24 cellular contexts compared by ENCODE assay signal in the genomic region with DNA sequence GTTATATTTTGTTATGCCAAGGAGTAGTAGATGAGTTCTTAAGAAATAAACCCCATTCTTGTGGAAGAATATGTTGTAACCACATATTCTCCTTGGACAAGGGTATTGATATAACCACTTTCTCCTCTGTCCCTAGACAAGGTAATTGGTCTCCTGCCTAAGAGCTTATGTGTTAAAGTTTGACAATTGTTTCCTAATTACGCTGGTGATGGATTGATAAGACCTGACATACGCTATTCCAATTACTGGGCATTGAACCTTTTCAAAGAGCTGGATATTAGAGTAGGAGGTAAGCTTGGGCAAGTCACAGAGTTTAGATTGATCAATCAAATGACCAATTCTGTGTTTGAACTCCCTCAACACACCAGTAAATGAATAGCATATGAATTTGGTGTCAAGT.
DNase-seq lines count a peak whose midpoint lies in the region; ATAC-seq and TF ChIP-seq lines count a peak whose summit lies in the region.
"Had no signal": no experiment of that assay in that cellular context is flagged by ENCODE, and none has a peak within 500 bp of the region (broad histone marks: within the 10 kb centered on the region; RNA-seq: fewer than 3 reads in every experiment).

No MANE protein-coding gene starts in this region.

- no peak overlapping the region for H3K4me3 Mint-ChIP-seq in natural killer cell treated with Interleukin-12 subunit alpha and Interleukin-12 subunit beta and Interleukin-15 and Interleukin-18, amount 100 ng/mL, for 72 hours
- H3K4me3 Mint-ChIP-seq: CD14-positive monocyte; CD4-positive, alpha-beta memory T cell; CD4-positive, CD25-positive, alpha-beta regulatory T cell; CD8-positive, alpha-beta memory T cell had no signal

- H3K9me3 Mint-ChIP-seq in natural killer cell treated with Interleukin-12 subunit alpha and Interleukin-12 subunit beta and Interleukin-15 and Interleukin-18, amount 100 ng/mL, for 72 hours = no peaks in the 10 kb centered on the region
- H3K9me3 Mint-ChIP-seq: CD8-positive, alpha-beta memory T cell had no signal

- H3K4me3 ChIP-seq in adipocyte (ENCODE audit: low read length) (no peak overlapping the region), fibroblast of the aortic adventitia (ENCODE audit: low read depth, low read length) (no peak overlapping the region)
- H3K4me3 ChIP-seq: BLaER1, GM12878 had no signal

- no peaks in the 10 kb centered on the region for H3K36me3 ChIP-seq in adipocyte (ENCODE audit: control insufficient read depth, insufficient read depth, low read length, severe bottlenecking)
- H3K36me3 ChIP-seq: BE2C, BLaER1 had no signal

- H3K27me3 ChIP-seq in adipocyte (replicated peaks; ENCODE audit: control insufficient read depth, insufficient read depth, low read length) = no peaks in the 10 kb centered on the region
- H3K27me3 ChIP-seq: BE2C, BLaER1 had no signal

- DNase-seq in adipocyte (ENCODE audit: low read depth) (peak; percentile 29), fibroblast of gingiva (ENCODE audit: low read depth) (peak; percentile 61), fibroblast of the aortic adventitia (ENCODE audit: low read depth) (peak; percentile 2), retina (no peak)
- DNase-seq in natural killer cell treated with Interleukin-12 subunit alpha and Interleukin-12 subunit beta and Interleukin-15 and Interleukin-18, amount 100 ng/mL, for 72 hours (ENCODE audit: low spot score) = no peak
- DNase-seq: 8988T; ACHN; BE2C; C1 segment of cervical spinal cord; CD4-positive, alpha-beta memory T cell; CD4-positive, CD25-positive, alpha-beta regulatory T cell; CD8-positive, alpha-beta memory T cell; COR-L47; DMS 273 treated with DMSO at 0.1 percent for 48 hours; DMS153; DMS53; DMS79; DND-41; EL; GDM1 had no signal

- no peaks in the 10 kb centered on the region for H3K9me3 ChIP-seq in adipocyte (ENCODE audit: control insufficient read depth, low read length)
- H3K9me3 ChIP-seq: BE2C, BLaER1 had no signal

- TF ChIP-seq CTCF in fibroblast of the aortic adventitia (IDR thresholded peaks at IDR 0.05; ENCODE audit: insufficient read depth, low read length) = no peak

- no peaks in the 10 kb centered on the region for H3K36me3 Mint-ChIP-seq in natural killer cell treated with Interleukin-12 subunit alpha and Interleukin-12 subunit beta and Interleukin-15 and Interleukin-18, amount 100 ng/mL, for 72 hours
- H3K36me3 Mint-ChIP-seq: CD14-positive monocyte; CD4-positive, alpha-beta memory T cell; CD4-positive, CD25-positive, alpha-beta regulatory T cell; CD8-positive, alpha-beta memory T cell had no signal

- H3K27ac Mint-ChIP-seq in natural killer cell treated with Interleukin-12 subunit alpha and Interleukin-12 subunit beta and Interleukin-15 and Interleukin-18, amount 100 ng/mL, for 72 hours = no peak overlapping the region
- H3K27ac Mint-ChIP-seq: CD14-positive monocyte; CD4-positive, alpha-beta memory T cell; CD4-positive, CD25-positive, alpha-beta regulatory T cell; CD8-positive, alpha-beta memory T cell had no signal

- ATAC-seq in GM18868 (IDR thresholded peaks at IDR 0.05; ENCODE audit: unreplicated experiment) = no peak
- ATAC-seq in natural killer cell treated with Interleukin-12 subunit alpha and Interleukin-12 subunit beta and Interleukin-15 and Interleukin-18, amount 100 ng/mL, for 72 hours = no peak
- ATAC-seq: GM12878 had no signal

- peaks cover 9 to 29% of the 10 kb centered on the region in 2 donors for H3K27me3 Mint-ChIP-seq in natural killer cell treated with Interleukin-12 subunit alpha and Interleukin-12 subunit beta and Interleukin-15 and Interleukin-18, amount 100 ng/mL, for 72 hours

- no peaks in the 10 kb centered on the region for H3K4me1 Mint-ChIP-seq in natural killer cell treated with Interleukin-12 subunit alpha and Interleukin-12 subunit beta and Interleukin-15 and Interleukin-18, amount 100 ng/mL, for 72 hours (ENCODE audit: low read depth in 2 of 2)
- H3K4me1 Mint-ChIP-seq: CD14-positive monocyte; CD4-positive, alpha-beta memory T cell; CD4-positive, CD25-positive, alpha-beta regulatory T cell; CD8-positive, alpha-beta memory T cell had no signal

- H3K9ac ChIP-seq in adipocyte (ENCODE audit: low read length) = no peak overlapping the region
- H3K9ac ChIP-seq: BLaER1 had no signal

- peaks cover 12% of the 10 kb centered on the region for H3K4me1 ChIP-seq in adipocyte (ENCODE audit: control insufficient read depth, insufficient read depth, low read length)
- H3K4me1 ChIP-seq: BE2C, BLaER1 had no signal

Comparison
In these comparisons a context has a peak if more than half of its experiments do, and no peak if none do; other contexts are left out.
1. DNase-seq: peak in adipocyte (single experiment), fibroblast of gingiva (single experiment) and fibroblast of the aortic adventitia (single experiment); none in retina (single experiment) and natural killer cell treated with Interleukin-12 subunit alpha and Interleukin-12 subunit beta and Interleukin-15 and Interleukin-18, amount 100 ng/mL, for 72 hours (single experiment).